In the genomic region with DNA sequence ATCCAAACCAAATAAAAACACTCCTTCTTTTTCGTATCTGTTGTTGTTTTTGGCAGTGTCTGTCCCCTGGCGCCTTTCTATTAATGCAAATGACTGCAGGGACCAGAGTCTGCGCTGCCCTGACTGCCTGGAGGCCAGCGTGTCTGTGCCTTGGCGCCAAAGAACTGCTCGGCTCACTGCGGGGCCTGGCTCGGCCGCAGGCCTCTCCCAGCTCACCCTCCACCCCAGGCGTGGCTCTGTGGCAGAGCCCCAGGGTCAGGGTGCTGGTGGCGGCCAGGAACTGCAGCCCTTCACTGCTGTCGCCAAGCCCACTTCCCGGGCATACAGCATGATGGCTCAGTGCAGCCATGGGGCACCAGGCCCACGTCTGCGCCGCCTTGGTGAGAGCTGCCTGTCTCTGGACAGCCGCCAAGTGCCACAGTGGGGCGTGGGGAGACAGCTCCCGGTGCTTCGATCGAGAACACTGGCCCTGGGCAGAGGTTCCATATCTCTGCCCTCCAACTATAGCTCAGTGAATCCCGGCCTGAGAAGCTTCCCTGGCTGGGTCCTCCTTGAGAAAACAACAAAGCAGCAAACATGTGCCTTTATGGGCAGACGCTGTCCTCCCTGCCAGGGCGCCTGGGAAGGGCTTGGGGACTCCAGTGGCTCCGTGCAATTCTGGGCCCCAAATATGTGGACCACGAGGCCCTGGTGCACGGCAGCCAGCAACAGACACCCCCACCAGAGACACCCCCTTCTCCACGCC, we compare ENCODE assay signal across 12 cellular contexts. TPM values are rescaled to one million over a fixed set of nuclear protein-coding genes. Genes with fewer than 3 reads are reported as not detected.
DNase-seq lines count a peak whose midpoint lies in the region; ATAC-seq and TF ChIP-seq lines count a peak whose summit lies in the region.
"Had no signal": no experiment of that assay in that cellular context is flagged by ENCODE, and none has a peak within 500 bp of the region (broad histone marks: within the 10 kb centered on the region; RNA-seq: fewer than 3 reads in every experiment).

No MANE protein-coding gene starts in this region.

- ATAC-seq in activated T-cell treated with anti-CD3 and anti-CD28 coated beads, Interleukin-2, amount 50 U/mL, for 72 hours (replicated peaks in 1 of 2): no peak
- ATAC-seq in aorta (ENCODE audit: low FRiP score) (peak; percentile 89), GM21381 (IDR thresholded peaks at IDR 0.05; ENCODE audit: unreplicated experiment) (no peak)

- TF ChIP-seq CTCF in hepatocyte (IDR thresholded peaks at IDR 0.05; ENCODE audit: poor library complexity): no peak

- DNase-seq in activated T-cell treated with anti-CD3 and anti-CD28 coated beads, Interleukin-2, amount 50 U/mL, for 24 hours: peak; percentile 11
- no peak for DNase-seq in activated T-cell treated with anti-CD3 and anti-CD28 coated beads, Interleukin-2, amount 50 U/mL, for 72 hours
- DNase-seq in epithelial cell of prostate (ENCODE audit: low read depth, low spot score) (no peak), mucosa of gallbladder (ENCODE audit: low spot score) (peak; percentile 63), aorta (peak; percentile 88 to 89), hepatocyte (ENCODE audit: low spot score) (no peak)
- DNase-seq in T-helper 2 cell treated with Interferon-gamma antibody and Interleukin-4, amounts not matched to agents 5 μg/mL and 100 μg/mL, for 36 hours (ENCODE audit: low spot score): no peak
- DNase-seq: central memory CD4-positive, alpha-beta T cell; glutamatergic neuron; mesendoderm had no signal

- H3K4me1 ChIP-seq in aorta (ENCODE audit: control insufficient read depth in 1 of 2, insufficient read depth in 2 of 2, low read length in 2 of 2): peaks cover 0 to 3% of the 10 kb centered on the region in 2 donors
- H3K4me1 ChIP-seq in hepatocyte (ENCODE audit: insufficient read depth): peaks cover 9% of the 10 kb centered on the region

- peaks cover 86% of the 10 kb centered on the region for H3K36me3 Mint-ChIP-seq in activated T-cell treated with anti-CD3 and anti-CD28 coated beads, Interleukin-2, amount 50 U/mL, for 24 hours (ENCODE audit: low read depth)
- peaks cover 2 to 6% of the 10 kb centered on the region in 2 donors for H3K36me3 Mint-ChIP-seq in activated T-cell treated with anti-CD3 and anti-CD28 coated beads, Interleukin-2, amount 50 U/mL, for 72 hours (ENCODE audit: insufficient read depth in 2 of 2)
- H3K36me3 Mint-ChIP-seq in T-helper 2 cell treated with Interferon-gamma antibody and Interleukin-4, amounts not matched to agents 5 μg/mL and 100 μg/mL, for 36 hours (ENCODE audit: low read depth): peaks cover 24% of the 10 kb centered on the region

- H3K36me3 ChIP-seq in aorta (ENCODE audit: control insufficient read depth in 1 of 2, insufficient read depth in 2 of 2, low read length in 1 of 2) (peaks cover 0 to 2% of the 10 kb centered on the region in 2 donors), hepatocyte (replicated peaks; ENCODE audit: insufficient read depth, low read depth) (no peaks in the 10 kb centered on the region)

- 6% methylated on average over 28 of the region's 28 CpGs for WGBS in aorta, 2 donors
- 93% methylated on average over 28 of the region's 28 CpGs for WGBS in hepatocyte (ENCODE audit: low lambda C conversion rate, missing lambda C conversion rate)

- H3K4me1 Mint-ChIP-seq in activated T-cell treated with anti-CD3 and anti-CD28 coated beads, Interleukin-2, amount 50 U/mL, for 24 hours (ENCODE audit: low read depth): peaks cover 12% of the 10 kb centered on the region
- H3K4me1 Mint-ChIP-seq in activated T-cell treated with anti-CD3 and anti-CD28 coated beads, Interleukin-2, amount 50 U/mL, for 72 hours (ENCODE audit: low read depth): no peaks in the 10 kb centered on the region
- H3K4me1 Mint-ChIP-seq in T-helper 2 cell treated with Interferon-gamma antibody and Interleukin-4, amounts not matched to agents 5 μg/mL and 100 μg/mL, for 36 hours (ENCODE audit: low read depth): no peaks in the 10 kb centered on the region

- intact Hi-C loops in aorta (cut with DNase I): no loop called here

- no peaks in the 10 kb centered on the region for H3K9me2 ChIP-seq in hepatocyte (replicated peaks; ENCODE audit: insufficient read depth)

- no peak overlapping the region for H3K4me3 Mint-ChIP-seq in activated T-cell treated with anti-CD3 and anti-CD28 coated beads, Interleukin-2, amount 50 U/mL, for 24 hours
- no peak overlapping the region for H3K4me3 Mint-ChIP-seq in activated T-cell treated with anti-CD3 and anti-CD28 coated beads, Interleukin-2, amount 50 U/mL, for 72 hours
- no peak overlapping the region for H3K4me3 Mint-ChIP-seq in T-helper 2 cell treated with Interferon-gamma antibody and Interleukin-4, amounts not matched to agents 5 μg/mL and 100 μg/mL, for 36 hours
- H3K4me3 Mint-ChIP-seq: activated T-helper 1 cell treated with anti-CD3 and anti-CD28 coated beads, Interleukin-12 subunit alpha, Interleukin-12 subunit beta, Interleukin-2, Interleukin-4 antibody, amounts not matched to agents 30 ng/mL and 10 ng/mL and 1 ng/mL, durations not matched to agents 14 hours and 24 hours and 36 hours had no signal

- H2AFZ ChIP-seq in hepatocyte: no peak overlapping the region

- H3K27ac ChIP-seq in epithelial cell of prostate (peak overlapping the region; percentile 80), aorta (ENCODE audit: low read depth in 1 of 2, low read length in 2 of 2) (peak overlapping the region in 1 of 2 donors; percentile 94), hepatocyte (no peak overlapping the region)

- H3K9me3 Mint-ChIP-seq in activated T-cell treated with anti-CD3 and anti-CD28 coated beads, Interleukin-2, amount 50 U/mL, for 24 hours: no peaks in the 10 kb centered on the region
- no peaks in the 10 kb centered on the region for H3K9me3 Mint-ChIP-seq in activated T-cell treated with anti-CD3 and anti-CD28 coated beads, Interleukin-2, amount 50 U/mL, for 72 hours
- no peaks in the 10 kb centered on the region for H3K9me3 Mint-ChIP-seq in T-helper 2 cell treated with Interferon-gamma antibody and Interleukin-4, amounts not matched to agents 5 μg/mL and 100 μg/mL, for 36 hours
- H3K9me3 Mint-ChIP-seq: activated T-helper 1 cell treated with anti-CD3 and anti-CD28 coated beads, Interleukin-12 subunit alpha, Interleukin-12 subunit beta, Interleukin-2, Interleukin-4 antibody, amounts not matched to agents 30 ng/mL and 10 ng/mL and 1 ng/mL, durations not matched to agents 14 hours and 24 hours and 36 hours had no signal

- H3K4me3 ChIP-seq in aorta (ENCODE audit: low read length in 2 of 2) (no peak overlapping the region), hepatocyte (no peak overlapping the region)

- peaks cover 14% of the 10 kb centered on the region for H4K20me1 ChIP-seq in hepatocyte (ENCODE audit: insufficient read depth, poor library complexity, severe bottlenecking)

- no peak overlapping the region for H3K4me2 ChIP-seq in hepatocyte

- peaks cover 39% of the 10 kb centered on the region for H3K79me2 ChIP-seq in hepatocyte

- H3K27ac Mint-ChIP-seq in activated T-cell treated with anti-CD3 and anti-CD28 coated beads, Interleukin-2, amount 50 U/mL, for 24 hours: no peak overlapping the region
- no peak overlapping the region for H3K27ac Mint-ChIP-seq in activated T-cell treated with anti-CD3 and anti-CD28 coated beads, Interleukin-2, amount 50 U/mL, for 72 hours
- no peak overlapping the region for H3K27ac Mint-ChIP-seq in T-helper 2 cell treated with Interferon-gamma antibody and Interleukin-4, amounts not matched to agents 5 μg/mL and 100 μg/mL, for 36 hours
- H3K27ac Mint-ChIP-seq: activated T-helper 1 cell treated with anti-CD3 and anti-CD28 coated beads, Interleukin-12 subunit alpha, Interleukin-12 subunit beta, Interleukin-2, Interleukin-4 antibody, amounts not matched to agents 30 ng/mL and 10 ng/mL and 1 ng/mL, durations not matched to agents 14 hours and 24 hours and 36 hours had no signal

- H3K9me3 ChIP-seq in aorta (ENCODE audit: control insufficient read depth, low read length): no peaks in the 10 kb centered on the region
- no peaks in the 10 kb centered on the region for H3K9me3 ChIP-seq in hepatocyte (ENCODE audit: low read depth)

- H3K27me3 ChIP-seq in aorta (ENCODE audit: control insufficient read depth in 1 of 2, insufficient read depth in 2 of 2, low read length in 1 of 2) (no peaks in the 10 kb centered on the region), hepatocyte (no peaks in the 10 kb centered on the region)

- no peaks in the 10 kb centered on the region for H3K27me3 Mint-ChIP-seq in activated T-cell treated with anti-CD3 and anti-CD28 coated beads, Interleukin-2, amount 50 U/mL, for 24 hours
- no peaks in the 10 kb centered on the region for H3K27me3 Mint-ChIP-seq in activated T-cell treated with anti-CD3 and anti-CD28 coated beads, Interleukin-2, amount 50 U/mL, for 72 hours (ENCODE audit: low read depth)
- H3K27me3 Mint-ChIP-seq in T-helper 2 cell treated with Interferon-gamma antibody and Interleukin-4, amounts not matched to agents 5 μg/mL and 100 μg/mL, for 36 hours (ENCODE audit: low read depth): no peaks in the 10 kb centered on the region

RNA-seq across cellular contexts. Expression of gene CANT1, which starts 11.1 kb away (rescaled TPM):
- total RNA-seq in activated T-cell treated with anti-CD3 and anti-CD28 coated beads, Interleukin-2, amount 50 U/mL, for 72 hours: 10 to 100 TPM; 52.9 to 58.1 TPM
- total RNA-seq in mucosa of gallbladder (132 TPM), aorta (10 to 100 TPM; 37.5 to 45.5 TPM), hepatocyte (32.8 and 36.1 TPM in 2 replicates)
- polyA plus RNA-seq in aorta (10 to 100 TPM; 11.0 to 14.5 TPM), hepatocyte (33.0 and 34.1 TPM in 2 replicates)

RNA-seq across cellular contexts. Expression of gene LGALS3BP, which starts 18.8 kb away (rescaled TPM):
- total RNA-seq in activated T-cell treated with anti-CD3 and anti-CD28 coated beads, Interleukin-2, amount 50 U/mL, for 72 hours: 10 to 100 TPM; 23.1 to 28.2 TPM
- total RNA-seq in mucosa of gallbladder (761 TPM), aorta (100 to 1,000 TPM; 110 to 156 TPM), hepatocyte (224 and 305 TPM in 2 replicates)
- polyA plus RNA-seq in aorta (100 to 1,000 TPM in 1 of 2 donors, 10 to 100 TPM in 1; 70.7 to 174 TPM), hepatocyte (787 and 811 TPM in 2 replicates)

RNA-seq across cellular contexts. Expression of gene C1QTNF1, which starts 25.5 kb away (rescaled TPM):
- under 1 TPM; 0.31 to 0.88 TPM for total RNA-seq in activated T-cell treated with anti-CD3 and anti-CD28 coated beads, Interleukin-2, amount 50 U/mL, for 72 hours
- 45.3 TPM for total RNA-seq in mucosa of gallbladder
- total RNA-seq in aorta: 100 to 1,000 TPM; 157 to 439 TPM
- 100 to 1,000 TPM in 1 of 2 donors, 10 to 100 TPM in 1; 98.8 to 361 TPM for polyA plus RNA-seq in aorta
- 9.5 and 12.8 TPM in 2 replicates for total RNA-seq in hepatocyte
- 13.3 and 14.7 TPM in 2 replicates for polyA plus RNA-seq in hepatocyte
- total RNA-seq: activated T-helper 1 cell treated with anti-CD3 and anti-CD28 coated beads, Interleukin-12 subunit alpha, Interleukin-12 subunit beta, Interleukin-2, Interleukin-4 antibody, amounts not matched to agents 30 ng/mL and 10 ng/mL and 1 ng/mL, durations not matched to agents 14 hours and 24 hours and 36 hours had no signal

Comparison
In these comparisons a context has a peak if more than half of its experiments do, and no peak if none do; other contexts are left out.
1. DNase-seq: peak in activated T-cell treated with anti-CD3 and anti-CD28 coated beads, Interleukin-2, amount 50 U/mL, for 24 hours (single experiment), mucosa of gallbladder (single experiment) and aorta (2 of 2); none in activated T-cell treated with anti-CD3 and anti-CD28 coated beads, Interleukin-2, amount 50 U/mL, for 72 hours (0 of 2), epithelial cell of prostate (single experiment), hepatocyte (single experiment) and T-helper 2 cell treated with Interferon-gamma antibody and Interleukin-4, amounts not matched to agents 5 μg/mL and 100 μg/mL, for 36 hours (single experiment).